In the genomic region with DNA sequence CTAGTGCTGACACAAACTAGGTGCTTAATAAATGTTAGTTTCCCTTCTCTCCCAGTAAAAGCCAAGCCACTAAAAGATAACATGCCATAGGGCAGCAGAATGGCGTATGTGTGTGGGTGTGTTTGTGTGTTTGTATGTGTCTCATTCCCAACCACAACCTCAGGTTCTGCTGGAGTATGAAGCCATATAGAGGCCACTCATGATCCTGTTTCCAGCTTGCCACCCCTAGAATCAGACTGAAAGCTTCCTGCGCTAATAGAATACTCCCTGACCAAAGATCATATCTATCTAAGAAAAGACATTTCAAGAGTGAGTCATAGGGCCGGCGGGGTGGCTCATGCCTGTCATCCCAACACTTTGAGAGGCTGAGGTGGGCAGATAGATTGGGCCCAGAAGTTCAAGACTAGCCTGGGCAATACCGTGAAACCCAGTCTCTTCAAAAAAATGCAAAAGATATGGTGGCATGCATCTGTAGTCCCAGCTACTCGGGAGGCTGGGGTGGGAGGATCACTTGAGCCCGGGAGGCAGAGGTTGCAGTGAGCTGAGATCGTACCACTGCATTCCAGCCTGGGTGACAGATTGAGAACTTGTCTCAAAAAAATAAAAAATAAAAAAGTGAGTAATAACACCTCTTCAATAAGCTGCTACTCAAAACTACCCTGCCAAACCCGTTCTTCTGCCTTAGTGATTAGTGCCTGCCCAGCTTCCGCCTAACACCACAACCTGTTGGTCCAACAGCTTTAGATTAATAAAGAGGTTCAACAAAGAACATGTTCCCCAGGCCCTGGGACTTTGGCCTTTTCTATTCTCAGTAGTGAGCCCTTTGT, we compare ENCODE assay signal across 9 cellular contexts. TPM values are rescaled to one million over a fixed set of nuclear protein-coding genes. Genes with fewer than 3 reads are reported as not detected.
A peak's percentile ranks its signal among the peaks of the same experiment; 100 is the strongest.
DNase-seq lines count a peak whose midpoint lies in the region; FAIRE-seq and TF ChIP-seq lines count a peak whose summit lies in the region.
"Had no signal": no experiment of that assay in that cellular context is flagged by ENCODE, and none has a peak within 500 bp of the region (broad histone marks: within the 10 kb centered on the region; RNA-seq: fewer than 3 reads in every experiment).

No MANE protein-coding gene starts in this region.

- in situ Hi-C loops in mammary epithelial cell (cut with MboI; ENCODE audit: low sequenced_read_pairs in 2 of 2) = no loop called here

- no peaks in the 10 kb centered on the region for H4K20me1 ChIP-seq in mammary epithelial cell (ENCODE audit: insufficient read depth, low read length)

- H3K36me3 ChIP-seq in mammary epithelial cell (ENCODE audit: insufficient read depth, low read length) (no peaks in the 10 kb centered on the region), muscle layer of duodenum (ENCODE audit: control insufficient read depth in 1 of 2, insufficient read depth in 2 of 2, low read length in 2 of 2) (no peaks in the 10 kb centered on the region), kidney (ENCODE audit: control insufficient read depth in 1 of 2, insufficient read depth in 2 of 2, low read length in 2 of 2) (no peaks in the 10 kb centered on the region)

- H3K79me2 ChIP-seq in mammary epithelial cell (ENCODE audit: insufficient read depth, low read length) = no peaks in the 10 kb centered on the region

- intact Hi-C loops in mammary epithelial cell (cut with micrococcal nuclease) = no loop called here
- intact Hi-C loops in kidney (cut with DNase I) = no loop called here

- no peak overlapping the region for H2AFZ ChIP-seq in mammary epithelial cell (ENCODE audit: low read depth, low read length)

- WGBS in mammary epithelial cell (ENCODE audit: low coverage, missing lambda C conversion rate) = 64% methylated on average over 10 of the region's 10 CpGs

- no peak overlapping the region for H3K9ac ChIP-seq in mammary epithelial cell (ENCODE audit: insufficient read depth, low read length)
- no peak overlapping the region for H3K9ac ChIP-seq in kidney (ENCODE audit: low read length in 2 of 2)

- no peak overlapping the region for H3K4me2 ChIP-seq in mammary epithelial cell (ENCODE audit: insufficient read depth, low read depth, low read length)

- CTCF ChIA-PET in mammary epithelial cell (lab: Charles Lee; ENCODE audit: low non-redundant PET) = no interaction called here

- H3K4me3 ChIP-seq in mammary epithelial cell (replicated peaks in 1 of 3; ENCODE audit: insufficient read depth in 1 of 3, low read depth in 2 of 3, low read length in 3 of 3) (no peak overlapping the region), muscle layer of duodenum (ENCODE audit: low read depth in 1 of 2, low read length in 2 of 2) (no peak overlapping the region), kidney (ENCODE audit: low read length in 2 of 2) (no peak overlapping the region)

- no peak for TF ChIP-seq CTCF in mammary epithelial cell (conservative IDR thresholded peaks at IDR 0.05 in 1 of 2, IDR thresholded peaks at IDR 0.05 in 1 of 2; ENCODE audit: extremely low read depth in 1 of 2, insufficient read depth in 1 of 2, low read depth in 1 of 2, low read length in 2 of 2)
- no peak for TF ChIP-seq CTCF in kidney (IDR thresholded peaks at IDR 0.05; ENCODE audit: borderline replicate concordance, extremely low read depth, insufficient read depth)

- H3K4me1 ChIP-seq in mammary epithelial cell (ENCODE audit: insufficient read depth, low read length) (peaks cover 6% of the 10 kb centered on the region), muscle layer of duodenum (ENCODE audit: control insufficient read depth in 1 of 2, insufficient read depth in 2 of 2, low read length in 2 of 2) (no peaks in the 10 kb centered on the region), kidney (ENCODE audit: control insufficient read depth in 1 of 2, insufficient read depth in 1 of 2, low read depth in 1 of 2, low read length in 2 of 2) (no peaks in the 10 kb centered on the region)

- no TSS peak for BruUV-seq in mammary epithelial cell (replicated peaks; lab: Mats Ljungman, UMichigan)

- dilution Hi-C loops in mammary epithelial cell (cut with HindIII; ENCODE audit: low sequenced_read_pairs) = loop anchor here (5.0 kb wide), 2 partner anchors 33 to 88 kb away; no protein-coding TSS in a partner anchor

- H3K27me3 ChIP-seq in mammary epithelial cell (ENCODE audit: insufficient read depth, low read length) (no peaks in the 10 kb centered on the region), muscle layer of duodenum (ENCODE audit: low read depth, low read length) (no peaks in the 10 kb centered on the region)

- H3K27ac ChIP-seq in mammary epithelial cell (ENCODE audit: insufficient read depth, low read depth, low read length) (no peak overlapping the region), muscle layer of duodenum (ENCODE audit: low read length) (peak overlapping the region; percentile 58), kidney (ENCODE audit: low read depth in 2 of 2, low read length in 2 of 2) (no peak overlapping the region)

- H3K9me3 ChIP-seq in mammary epithelial cell (replicated peaks; ENCODE audit: insufficient read depth, low read length) (no peaks in the 10 kb centered on the region), muscle layer of duodenum (ENCODE audit: control insufficient read depth in 1 of 2, low read length in 2 of 2) (no peaks in the 10 kb centered on the region), kidney (ENCODE audit: control insufficient read depth in 1 of 2, low read length in 2 of 2) (no peaks in the 10 kb centered on the region)

- no peak for FAIRE-seq in kidney (lab: Jason Lieb, UNC)

- DNase-seq in Daoy (ENCODE audit: low read depth) = peak; percentile 67
- peak; percentile 47 for DNase-seq in NCI-H1048 (lab: John Stamatoyannopoulos, UW)
- DNase-seq in mammary epithelial cell = peak; percentile 79
- DNase-seq in effector CD4-positive, alpha-beta T cell = no peak
- DNase-seq in Ammon's horn (ENCODE audit: low spot score) = no peak
- no peak for DNase-seq in kidney
- no peak for DNase-seq in cortex of kidney (lab: John Stamatoyannopoulos, UW)
- DNase-seq: NCI-H2107 had no signal

RNA-seq across cellular contexts. Expression of a gene that starts 11.8 kb away (rescaled TPM):
- total RNA-seq in Daoy (2014; rRNA removed; shearing (Covaris generic)) = 210 and 222 TPM in 2 replicates
- 100 to 1,000 TPM in 1 of 2 donors, 10 to 100 TPM in 1; 37.8 to 100 TPM for total RNA-seq in mammary epithelial cell
- 194 TPM for polyA plus RNA-seq in mammary epithelial cell
- 64.2 TPM for polyA minus RNA-seq in mammary epithelial cell
- total RNA-seq in kidney = 66.1 TPM
- 148 TPM for polyA plus RNA-seq in kidney (ENCODE audit: insufficient read depth, low read depth, low replicate concordance)

RNA-seq across cellular contexts. Expression of a gene that starts 46.4 kb away (rescaled TPM):
- 6.2 and 7.1 TPM in 2 replicates for total RNA-seq in Daoy (2014; rRNA removed; shearing (Covaris generic))
- total RNA-seq in mammary epithelial cell (10 to 100 TPM in 1 of 2 donors, 1 to 10 TPM in 1; 9.6 to 19.2 TPM), kidney (12.4 TPM)
- polyA plus RNA-seq in mammary epithelial cell (4.9 TPM), kidney (ENCODE audit: insufficient read depth, low read depth, low replicate concordance) (2.4 TPM)
- polyA minus RNA-seq in mammary epithelial cell = 15.8 TPM

RNA-seq across cellular contexts. Expression of a gene that starts 48.9 kb away (rescaled TPM):
- 29.5 and 35.8 TPM in 2 replicates for total RNA-seq in Daoy (2014; rRNA removed; shearing (Covaris generic))
- total RNA-seq in mammary epithelial cell = 10 to 100 TPM; 40.0 to 67.3 TPM
- 38.9 TPM for polyA plus RNA-seq in mammary epithelial cell
- 84.7 TPM for polyA minus RNA-seq in mammary epithelial cell
- total RNA-seq in kidney = 55.7 TPM
- 52.4 TPM for polyA plus RNA-seq in kidney (ENCODE audit: insufficient read depth, low read depth, low replicate concordance)

Comparison
In these comparisons a context has a peak if more than half of its experiments do, and no peak if none do; other contexts are left out.
1. DNase-seq: peak in Daoy (single experiment), NCI-H1048 (single experiment) and mammary epithelial cell (single experiment); none in effector CD4-positive, alpha-beta T cell (single experiment), Ammon's horn (single experiment), kidney (single experiment) and cortex of kidney (single experiment).